Comparison of ENCODE assay signal across 19 cellular contexts in genomic region chr15:41778503-41778902, GRCh38. TPM values are rescaled to one million over a fixed set of nuclear protein-coding genes. Genes with fewer than 3 reads are reported as not detected.
DNase-seq lines count a peak whose midpoint lies in the region; ATAC-seq, FAIRE-seq and TF ChIP-seq lines count a peak whose summit lies in the region.
"Had no signal": no experiment of that assay in that cellular context is flagged by ENCODE, and none has a peak within 500 bp of the region (broad histone marks: within the 10 kb centered on the region; RNA-seq: fewer than 3 reads in every experiment).

No MANE protein-coding gene starts in this region.

- no peaks in the 10 kb centered on the region for H3K9me3 ChIP-seq in BLaER1 treated with 17β-estradiol and CSF1 and Interleukin-3, amounts not matched to agents 10 nM and 100 nM (replicated peaks in 1 of 11)
- H3K9me3 ChIP-seq in Karpas-422 (ENCODE audit: low read length): no peaks in the 10 kb centered on the region
- H3K9me3 ChIP-seq in naive thymus-derived CD4-positive, alpha-beta T cell (ENCODE audit: control insufficient read depth in 2 of 3, low read length in 3 of 3): no peaks in the 10 kb centered on the region
- H3K9me3 ChIP-seq: MG63 had no signal

- no peak overlapping the region for H3K4me3 Mint-ChIP-seq in chondrocyte (ENCODE audit: unreplicated experiment)
- H3K4me3 Mint-ChIP-seq in naive thymus-derived CD4-positive, alpha-beta T cell: peak overlapping the region in 6 of 10 donors; percentile 10 to 96 (median 27)
- H3K4me3 Mint-ChIP-seq: B cell had no signal

- no peaks in the 10 kb centered on the region for H3K27me3 Mint-ChIP-seq in chondrocyte (ENCODE audit: low read depth)
- H3K27me3 Mint-ChIP-seq in naive thymus-derived CD4-positive, alpha-beta T cell: no peaks in the 10 kb centered on the region
- H3K27me3 Mint-ChIP-seq: B cell had no signal

- no peaks in the 10 kb centered on the region for H3K36me3 ChIP-seq in BLaER1 treated with 17β-estradiol and CSF1 and Interleukin-3, amounts not matched to agents 10 nM and 100 nM
- 0 out of 2 replicates have a peak, but pooled peaks cover 3% of the 10 kb centered on the region for H3K36me3 ChIP-seq in Karpas-422 (ENCODE audit: insufficient read depth, low read length)
- no peaks in the 10 kb centered on the region for H3K36me3 ChIP-seq in naive thymus-derived CD4-positive, alpha-beta T cell (ENCODE audit: control insufficient read depth in 2 of 3, insufficient read depth in 3 of 3, low read length in 3 of 3)
- H3K36me3 ChIP-seq: MG63 had no signal

- POLR2A ChIA-PET in naive thymus-derived CD4-positive, alpha-beta T cell (lab: Charles Lee): interaction anchor here (1.5 kb wide), 1 partner anchor 11 kb away, joined by 4 read pairs; no protein-coding TSS in a partner anchor

- CTCF ChIA-PET in naive thymus-derived CD4-positive, alpha-beta T cell (lab: Charles Lee): interaction anchor here (0.6 to 8.9 kb wide), 2 partner anchors 33 to 175 kb away, joined by 3 to 180 read pairs; no protein-coding TSS in a partner anchor

- peaks cover 66% of the 10 kb centered on the region for H3K4me1 Mint-ChIP-seq in chondrocyte (ENCODE audit: low read depth)
- H3K4me1 Mint-ChIP-seq in naive thymus-derived CD4-positive, alpha-beta T cell: peaks cover 40 to 85% (median 81%) of the 10 kb centered on the region in 7 donors

- FAIRE-seq in frontal cortex (lab: Jason Lieb, UNC): no peak
- FAIRE-seq: urothelium cell line had no signal

- peaks cover 2% of the 10 kb centered on the region for H3K36me3 Mint-ChIP-seq in chondrocyte (ENCODE audit: low read depth)
- peaks cover 0 to 18% (median 8%) of the 10 kb centered on the region in 5 donors for H3K36me3 Mint-ChIP-seq in naive thymus-derived CD4-positive, alpha-beta T cell

- H3K4me1 ChIP-seq in BLaER1 treated with 17β-estradiol and CSF1 and Interleukin-3, amounts not matched to agents 10 nM and 100 nM: peaks cover 78 to 94% (median 91%) of the 10 kb centered on the region in 10 experiments
- peaks cover 81% of the 10 kb centered on the region for H3K4me1 ChIP-seq in Karpas-422 (ENCODE audit: low read length)
- H3K4me1 ChIP-seq in naive thymus-derived CD4-positive, alpha-beta T cell (ENCODE audit: control insufficient read depth in 2 of 2, insufficient read depth in 2 of 2, low read length in 2 of 2): peaks cover 26 to 31% of the 10 kb centered on the region in 2 donors

- peak overlapping the region; percentile 17 to 99 (median 94); a peak in 20 of 22 replicates for H3K4me2 ChIP-seq in BLaER1 treated with 17β-estradiol and CSF1 and Interleukin-3, amounts not matched to agents 10 nM and 100 nM
- H3K4me2 ChIP-seq in Karpas-422 (ENCODE audit: low read depth, low read length, poor library complexity, severe bottlenecking): peak overlapping the region; percentile 96

- no peaks in the 10 kb centered on the region for H3K9me3 Mint-ChIP-seq in chondrocyte (ENCODE audit: low read depth)
- H3K9me3 Mint-ChIP-seq in naive thymus-derived CD4-positive, alpha-beta T cell: peaks cover 0 to 5% (median 0%) of the 10 kb centered on the region in 11 donors

- peak overlapping the region in 1 of 11 experiments; percentile 2; a peak in 1 of 22 replicates for H3K9ac ChIP-seq in BLaER1 treated with 17β-estradiol and CSF1 and Interleukin-3, amounts not matched to agents 10 nM and 100 nM
- no peak overlapping the region for H3K9ac ChIP-seq in Karpas-422 (ENCODE audit: low read length)

- intact Hi-C loops in naive thymus-derived CD4-positive, alpha-beta T cell (cut with micrococcal nuclease): loop anchor here in 1 of 2 donors (10.0 kb wide), 1 partner anchor 874 kb away; no protein-coding TSS in a partner anchor

- no peak for TF ChIP-seq CTCF in chondrocyte (IDR thresholded peaks at IDR 0.05)

- ATAC-seq in naive thymus-derived CD4-positive, alpha-beta T cell: no peak
- ATAC-seq in HG03196 (IDR thresholded peaks at IDR 0.05; ENCODE audit: unreplicated experiment): no peak
- ATAC-seq: stimulated activated naive CD8-positive, alpha-beta T cell treated with anti-CD3 and anti-CD28 coated beads, Interleukin-15, Interleukin-2, amounts not matched to agents 100 U/mL and 50 U/mL, for 24 hours had no signal

- no peaks in the 10 kb centered on the region for H3K9me2 ChIP-seq in Karpas-422 (replicated peaks; ENCODE audit: insufficient read depth, low read length)

- DNase-seq in Karpas-422: no peak
- no peak for DNase-seq in chondrocyte (ENCODE audit: low spot score)
- no peak for DNase-seq in naive thymus-derived CD4-positive, alpha-beta T cell
- no peak for DNase-seq in stimulated activated CD4-positive, alpha-beta T cell treated with anti-CD3 and anti-CD28 coated beads, Interleukin-1b, Interleukin-23, amount 100 ng/mL, for 48 hours
- DNase-seq in frontal cortex (ENCODE audit: low spot score in 2 of 2): no peak
- no peak for DNase-seq in OCI-M2 (lab: John Stamatoyannopoulos, UW; ENCODE audit: unreplicated experiment)
- DNase-seq: activated CD4-positive, alpha-beta T cell treated with anti-CD3 and anti-CD28 coated beads, Interleukin-2, amount 50 U/mL, for 1 hour; aorta; foreskin melanocyte; MG63; NCI-H1930; NCI-H524; RPMI8226; stimulated activated naive CD8-positive, alpha-beta T cell treated with anti-CD3 and anti-CD28 coated beads, Interleukin-15, Interleukin-2, amounts not matched to agents 100 U/mL and 50 U/mL, for 24 hours had no signal

- peak overlapping the region in 2 of 11 experiments; percentile 5 to 26; a peak in 2 of 22 replicates for H3K27ac ChIP-seq in BLaER1 treated with 17β-estradiol and CSF1 and Interleukin-3, amounts not matched to agents 10 nM and 100 nM
- peak overlapping the region; percentile 8 for H3K27ac ChIP-seq in Karpas-422 (ENCODE audit: low read length)
- H3K27ac ChIP-seq in naive thymus-derived CD4-positive, alpha-beta T cell (ENCODE audit: low read depth, low read length): no peak overlapping the region

- no peaks in the 10 kb centered on the region for H3K27me3 ChIP-seq in BLaER1 treated with 17β-estradiol and CSF1 and Interleukin-3, amounts not matched to agents 10 nM and 100 nM
- H3K27me3 ChIP-seq in Karpas-422 (ENCODE audit: low read length): no peaks in the 10 kb centered on the region
- H3K27me3 ChIP-seq in naive thymus-derived CD4-positive, alpha-beta T cell (ENCODE audit: control insufficient read depth in 2 of 2, insufficient read depth in 2 of 2, low read length in 2 of 2): no peaks in the 10 kb centered on the region
- H3K27me3 ChIP-seq: MG63 had no signal

- no peak overlapping the region for H2AFZ ChIP-seq in Karpas-422 (ENCODE audit: low read length)

- peaks cover 0 to 12% (median 0%) of the 10 kb centered on the region in 11 experiments; a peak in 5 of 22 replicates for H4K20me1 ChIP-seq in BLaER1 treated with 17β-estradiol and CSF1 and Interleukin-3, amounts not matched to agents 10 nM and 100 nM
- H4K20me1 ChIP-seq in Karpas-422 (ENCODE audit: insufficient read depth, low read depth, low read length): no peaks in the 10 kb centered on the region

- H3K79me2 ChIP-seq in Karpas-422 (ENCODE audit: low read length): peaks cover 83% of the 10 kb centered on the region

- H3K4me3 ChIP-seq in BLaER1 treated with 17β-estradiol and CSF1 and Interleukin-3, amounts not matched to agents 10 nM and 100 nM: no peak overlapping the region
- no peak overlapping the region for H3K4me3 ChIP-seq in Karpas-422 (ENCODE audit: low read length)
- H3K4me3 ChIP-seq in naive thymus-derived CD4-positive, alpha-beta T cell (ENCODE audit: low read length): no peak overlapping the region
- H3K4me3 ChIP-seq: MG63, skin epidermis had no signal

- H3K27ac Mint-ChIP-seq in chondrocyte (ENCODE audit: unreplicated experiment): peak overlapping the region; percentile 3
- peak overlapping the region in 2 of 9 donors; percentile 6 to 22 for H3K27ac Mint-ChIP-seq in naive thymus-derived CD4-positive, alpha-beta T cell
- H3K27ac Mint-ChIP-seq: B cell had no signal

RNA-seq across cellular contexts. Expression of gene MAPKBP1, which starts 4.2 kb away (rescaled TPM):
- total RNA-seq in Karpas-422 (2014; rRNA removed; shearing (Covaris generic); ENCODE audit: low replicate concordance): 17.8 and 29.8 TPM in 2 replicates
- total RNA-seq in chondrocyte (24.9 to 36.6 TPM (median 27.2 TPM) in 3 replicates), frontal cortex (31.4 TPM)
- 10 to 100 TPM; 36.5 to 44.7 (median 41.1) TPM for total RNA-seq in naive thymus-derived CD4-positive, alpha-beta T cell
- 1 to 10 TPM; 3.0 to 4.3 TPM for polyA plus RNA-seq in naive thymus-derived CD4-positive, alpha-beta T cell

RNA-seq across cellular contexts. Expression of gene JMJD7, which starts 49.4 kb away (rescaled TPM):
- total RNA-seq in Karpas-422 (2014; rRNA removed; shearing (Covaris generic); ENCODE audit: low replicate concordance): 2.8 and 9.2 TPM in 2 replicates
- 4.9 to 5.4 TPM (median 5.2 TPM) in 3 replicates for total RNA-seq in chondrocyte
- 10 to 100 TPM; 25.3 to 83.7 (median 52.1) TPM for total RNA-seq in naive thymus-derived CD4-positive, alpha-beta T cell
- polyA plus RNA-seq in naive thymus-derived CD4-positive, alpha-beta T cell: 10 to 100 TPM; 22.4 to 28.6 TPM
- total RNA-seq in frontal cortex: 0.82 TPM
